23 cellular contexts compared by ENCODE assay signal in the genomic region with DNA sequence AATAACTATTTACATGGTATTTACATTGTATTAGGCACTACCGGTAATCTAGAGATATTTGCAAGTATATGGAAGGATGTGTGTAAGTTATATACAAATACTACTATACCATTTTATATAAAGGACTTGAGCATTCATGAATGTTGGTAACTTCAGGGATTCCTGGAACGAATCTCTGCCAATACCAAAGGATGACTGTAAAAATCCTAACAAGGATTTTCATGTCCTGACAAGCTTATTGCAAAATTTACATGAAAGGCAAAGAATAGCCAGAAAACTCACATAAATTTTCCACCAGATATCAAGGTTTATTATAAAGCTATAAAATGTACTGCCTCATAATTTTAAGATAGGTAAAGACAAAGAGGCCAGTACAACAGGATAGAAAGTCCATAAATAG.
A peak's percentile ranks its signal among the peaks of the same experiment; 100 is the strongest.
DNase-seq lines count a peak whose midpoint lies in the region; ATAC-seq and TF ChIP-seq lines count a peak whose summit lies in the region.
"Had no signal": no experiment of that assay in that cellular context is flagged by ENCODE, and none has a peak within 500 bp of the region (broad histone marks: within the 10 kb centered on the region; RNA-seq: fewer than 3 reads in every experiment).

No MANE protein-coding gene starts in this region.

- no peak for TF ChIP-seq CTCF in RWPE2 (IDR thresholded peaks at IDR 0.05; ENCODE audit: poor library complexity, severe bottlenecking)
- no peak for TF ChIP-seq CTCF in epithelial cell of esophagus (IDR thresholded peaks at IDR 0.05; ENCODE audit: insufficient read depth, low read depth, low read length, missing control alignments)

- H3K27me3 Mint-ChIP-seq in T-helper 17 cell: peaks cover 4% of the 10 kb centered on the region
- H3K27me3 Mint-ChIP-seq: CD4-positive, alpha-beta T cell had no signal

- no peaks in the 10 kb centered on the region for H3K4me1 Mint-ChIP-seq in T-helper 17 cell
- H3K4me1 Mint-ChIP-seq: CD14-positive monocyte; CD8-positive, alpha-beta memory T cell had no signal

- H3K4me1 ChIP-seq in RWPE2 (ENCODE audit: insufficient read depth, poor library complexity, severe bottlenecking): peaks cover 13% of the 10 kb centered on the region
- H3K4me1 ChIP-seq: A549; BE2C; BLaER1 treated with 17β-estradiol and CSF1 and Interleukin-3, amounts not matched to agents 10 nM and 100 nM had no signal

- H3K4me3 ChIP-seq in RWPE2 (ENCODE audit: severe bottlenecking): no peak overlapping the region
- no peak overlapping the region for H3K4me3 ChIP-seq in epithelial cell of esophagus (ENCODE audit: low read length)
- H3K4me3 ChIP-seq: A549; BLaER1 treated with 17β-estradiol and CSF1 and Interleukin-3, amounts not matched to agents 10 nM and 100 nM; GM23248 had no signal

- no peaks in the 10 kb centered on the region for H3K36me3 Mint-ChIP-seq in T-helper 17 cell (ENCODE audit: low read depth)
- H3K36me3 Mint-ChIP-seq: CD14-positive monocyte had no signal

- peak; percentile 5 for DNase-seq in HPDE6-E6E7 (ENCODE audit: extremely low spot score)
- DNase-seq in RWPE2 (ENCODE audit: low spot score): no peak
- peak; percentile 76 for DNase-seq in epithelial cell of esophagus (ENCODE audit: low read depth)
- no peak for DNase-seq in activated T-cell treated with anti-CD3 and anti-CD28 coated beads, Interleukin-2, amount 50 U/mL, for 1 hour
- DNase-seq in T-helper 17 cell: no peak
- DNase-seq: 8988T; ACHN; AML-193; BE2C; Calu3; CD4-positive, alpha-beta T cell; CD8-positive, alpha-beta memory T cell; COR-L47; DMS53; DMS79 treated with DMSO at 0.1 percent for 48 hours; GF-D8; GM23248; H7; HCEC 1CT had no signal

- ATAC-seq in RWPE2 (ENCODE audit: low read depth): peak; percentile 54; the same call in 1 of the 3 replicates
- ATAC-seq in GM21360 (IDR thresholded peaks at IDR 0.05; ENCODE audit: unreplicated experiment): no peak
- ATAC-seq in T-helper 17 cell: no peak
- ATAC-seq: A549 had no signal

- no peaks in the 10 kb centered on the region for H3K36me3 ChIP-seq in RWPE2 (ENCODE audit: low read depth)
- H3K36me3 ChIP-seq: BE2C had no signal

- H3K27ac Mint-ChIP-seq in T-helper 17 cell: no peak overlapping the region
- H3K27ac Mint-ChIP-seq: CD14-positive monocyte; CD4-positive, alpha-beta T cell; CD8-positive, alpha-beta memory T cell had no signal

- no peaks in the 10 kb centered on the region for H3K27me3 ChIP-seq in RWPE2 (ENCODE audit: insufficient read depth, poor library complexity, severe bottlenecking)
- H3K27me3 ChIP-seq: BE2C; BLaER1 treated with 17β-estradiol and CSF1 and Interleukin-3, amounts not matched to agents 10 nM and 100 nM had no signal

- H3K9me3 ChIP-seq in RWPE2 (ENCODE audit: severe bottlenecking) (no peaks in the 10 kb centered on the region), T-helper 17 cell (ENCODE audit: control insufficient read depth, low read length, poor library complexity, severe bottlenecking) (no peaks in the 10 kb centered on the region)
- H3K9me3 ChIP-seq: A549, BE2C had no signal

- peak overlapping the region; percentile 2 for H3K27ac ChIP-seq in RWPE2 (ENCODE audit: poor library complexity, severe bottlenecking)
- H3K27ac ChIP-seq: A549; BLaER1 treated with 17β-estradiol and CSF1 and Interleukin-3, amounts not matched to agents 10 nM and 100 nM; GM23248 had no signal

- no peak overlapping the region for H3K4me3 Mint-ChIP-seq in T-helper 17 cell
- H3K4me3 Mint-ChIP-seq: CD14-positive monocyte; CD4-positive, alpha-beta T cell; CD8-positive, alpha-beta memory T cell had no signal

Comparison
In these comparisons a context has a peak if more than half of its experiments do, and no peak if none do; other contexts are left out.
1. DNase-seq: peak in HPDE6-E6E7 (single experiment) and epithelial cell of esophagus (single experiment); none in RWPE2 (single experiment), activated T-cell treated with anti-CD3 and anti-CD28 coated beads, Interleukin-2, amount 50 U/mL, for 1 hour (single experiment) and T-helper 17 cell (0 of 3).